ENCODE assay signal across 23 cellular contexts in genomic region chr1:47844556-47844950, GRCh38.
"Had no signal": no experiment of that assay in that cellular context is flagged by ENCODE, and none has a peak within 500 bp of the region (broad histone marks: within the 10 kb centered on the region; RNA-seq: fewer than 3 reads in every experiment).

No MANE protein-coding gene starts in this region.

- H3K4me3 Mint-ChIP-seq: IgD-negative memory B cell had no signal

- H3K9me3 ChIP-seq: Peyer's patch, SJSA1 had no signal

- H3K9me3 Mint-ChIP-seq: IgD-negative memory B cell had no signal

- H3K9ac ChIP-seq: KMS-11 had no signal

- H3K27ac ChIP-seq: HL-60, KMS-11, Peyer's patch, SJSA1, SK-N-MC had no signal

- FAIRE-seq: HTR-8/SVneo, K562 had no signal

- H3K4me3 ChIP-seq: K562, Peyer's patch, SJSA1, SK-N-MC had no signal

- H3K27ac Mint-ChIP-seq: IgD-negative memory B cell had no signal

- H3K27me3 ChIP-seq: Peyer's patch, SJSA1 had no signal

- H3K36me3 ChIP-seq: Peyer's patch, SJSA1 had no signal

- H3K36me3 Mint-ChIP-seq: IgD-negative memory B cell had no signal

- DNase-seq: Kasumi-1; MM.1S; NCI-H1092 treated with DMSO at 0.1 percent for 48 hours; NCI-H1436; NCI-H187; NCI-H2029; NCI-H2081 treated with DMSO at 0.1 percent for 48 hours; NCI-H2227 treated with DMSO at 0.1 percent for 48 hours; NCI-H524; NCI-H526 treated with DMSO at 0.1 percent for 48 hours; NCI-H748 treated with DMSO at 0.1 percent for 48 hours; NK-92 treated with Interleukin-12 subunit alpha and Interleukin-12 subunit beta, amount 100 ng/mL, for 24 hours; PC-3; SHP77 treated with DMSO at 0.1 percent for 48 hours had no signal

- H3K4me2 ChIP-seq: KMS-11 had no signal

- H3K4me1 Mint-ChIP-seq: IgD-negative memory B cell had no signal

- ATAC-seq: K562, PC-3, Right ventricle myocardium inferior had no signal
